ENCODE assay signal across 1 cellular context in genomic region chr5:179774442-179774841, GRCh38.
TF ChIP-seq lines count a peak whose summit lies in the region.

No MANE protein-coding gene starts in this region.

TF ChIP-seq in GM23338, 12 proteins besides CTCF, POLR2A, EP300 and RAD21 (continued from another document):
- no peak for TF ChIP-seq ZNF462 (CRISPR knock-in tag; IDR thresholded peaks at IDR 0.05)
TF ChIP-seq in GM23338: peak in this region for 0.
